Comparison of ENCODE assay signal across 8 cellular contexts in the genomic region with DNA sequence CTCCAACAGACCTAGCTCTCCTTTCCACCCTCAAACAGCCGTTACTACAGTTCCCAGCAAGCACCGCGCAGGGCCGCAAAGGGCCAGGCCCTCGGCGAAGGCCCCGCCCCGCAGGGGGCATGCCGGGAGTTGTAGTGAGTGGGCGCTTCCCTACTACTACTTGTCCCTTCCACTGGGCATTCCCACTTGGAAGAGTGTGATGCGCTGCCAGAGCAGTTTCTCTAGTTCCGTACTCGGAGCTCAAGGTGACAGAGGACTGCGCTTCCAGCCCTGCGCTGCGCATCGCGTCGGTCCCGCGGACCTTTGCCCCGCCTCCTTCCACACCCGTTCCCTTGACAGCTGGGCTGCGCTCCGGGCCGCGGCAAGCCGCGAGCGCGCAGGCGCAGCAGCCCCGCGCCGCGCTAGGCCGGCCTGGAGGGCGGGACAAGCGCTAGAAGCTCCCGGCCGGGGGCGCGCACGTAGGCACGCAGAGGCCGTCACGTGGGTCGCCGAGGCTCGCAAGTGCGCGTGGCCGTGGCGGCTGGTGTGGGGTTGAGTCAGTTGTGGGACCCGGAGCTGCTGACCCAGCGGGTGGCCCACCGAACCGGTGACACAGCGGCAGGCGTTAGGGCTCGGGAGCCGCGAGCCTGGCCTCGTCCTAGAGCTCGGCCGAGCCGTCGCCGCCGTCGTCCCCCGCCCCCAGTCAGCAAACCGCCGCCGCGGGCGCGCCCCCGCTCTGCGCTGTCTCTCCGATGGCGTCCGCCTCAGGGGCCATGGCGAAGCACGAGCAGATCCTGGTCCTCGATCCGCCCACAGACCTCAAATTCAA. TPM values are rescaled to one million over a fixed set of nuclear protein-coding genes. Genes with fewer than 3 reads are reported as not detected.
DNase-seq lines count a peak whose midpoint lies in the region; ATAC-seq, FAIRE-seq and TF ChIP-seq lines count a peak whose summit lies in the region.

A gene with protein sequence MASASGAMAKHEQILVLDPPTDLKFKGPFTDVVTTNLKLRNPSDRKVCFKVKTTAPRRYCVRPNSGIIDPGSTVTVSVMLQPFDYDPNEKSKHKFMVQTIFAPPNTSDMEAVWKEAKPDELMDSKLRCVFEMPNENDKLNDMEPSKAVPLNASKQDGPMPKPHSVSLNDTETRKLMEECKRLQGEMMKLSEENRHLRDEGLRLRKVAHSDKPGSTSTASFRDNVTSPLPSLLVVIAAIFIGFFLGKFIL (plus strand): TSS at position 491 of the 808 bp plus-strand sequence. CDS start 241 bp downstream, at position 732.

- H3K4me3 ChIP-seq in right atrium auricular region (peak within 1 kb of the TSS; percentile 78 to 96), psoas muscle (peak within 1 kb of the TSS; percentile 93), urinary bladder (ENCODE audit: low read depth, low read length) (peak within 1 kb of the TSS; percentile 100)

- H3K4me1 ChIP-seq in right atrium auricular region (peaks cover 0 to 39% of the 10 kb centered on the region in 2 donors), psoas muscle (peaks cover 37% of the 10 kb centered on the region), urinary bladder (ENCODE audit: insufficient read depth) (no peaks in the 10 kb centered on the region)

- H3K36me3 ChIP-seq in right atrium auricular region (no peaks in the 10 kb centered on the region), psoas muscle (ENCODE audit: insufficient read depth in 1 of 2, low read depth in 1 of 2) (no peaks in the 10 kb centered on the region), urinary bladder (ENCODE audit: insufficient read depth) (no peaks in the 10 kb centered on the region)

- FAIRE-seq in GM18507 (lab: Jason Lieb, UNC): peak; percentile 93

- ATAC-seq in HG02973 (IDR thresholded peaks at IDR 0.05; ENCODE audit: unreplicated experiment) (peak; percentile 76), psoas muscle (peak; percentile 93 to 96 (median 94))

- no peaks in the 10 kb centered on the region for H3K9me3 ChIP-seq in right atrium auricular region
- no peaks in the 10 kb centered on the region for H3K9me3 ChIP-seq in psoas muscle

- intact Hi-C loops in T-helper 2 cell treated with Interferon-gamma antibody and Interleukin-4, amounts not matched to agents 100 ng/mL and 5 ng/mL, for 36 hours (cut with micrococcal nuclease): loop anchor here (1.0 to 5.0 kb wide), 8 partner anchors 34 to 1206 kb away; a partner anchor contains a TSS
- intact Hi-C loops in psoas muscle (cut with DNase I): loop anchor here (2.0 to 10.0 kb wide), 3 partner anchors 61 to 109 kb away; no protein-coding TSS in a partner anchor

- H3K27me3 ChIP-seq in right atrium auricular region (no peaks in the 10 kb centered on the region), psoas muscle (ENCODE audit: insufficient read depth in 3 of 3, low read length in 2 of 3) (no peaks in the 10 kb centered on the region)

- DNase-seq in GM18507 (ENCODE audit: extremely low spot score, insufficient read length, low read depth): peak; percentile 90
- peak; percentile 83 to 85 for DNase-seq in NCI-H1930 (lab: John Stamatoyannopoulos, UW)
- peak; percentile 74 to 100 (median 96) for DNase-seq in anterior cingulate cortex (lab: John Stamatoyannopoulos, UW)
- DNase-seq in right atrium auricular region (ENCODE audit: low spot score): peak; percentile 95
- peak; percentile 97 for DNase-seq in psoas muscle

- H3K27ac ChIP-seq in right atrium auricular region: peak within 1 kb of the TSS; percentile 99 to 100
- H3K27ac ChIP-seq in psoas muscle: peak within 1 kb of the TSS; percentile 99
- H3K27ac ChIP-seq in urinary bladder (ENCODE audit: low read depth): peak within 1 kb of the TSS; percentile 100

- WGBS in psoas muscle, 3 donors: 0% methylated on average over 58 to 87 of the region's 87 CpGs
- WGBS in urinary bladder: under 1% methylated on average over 87 of the region's 87 CpGs

- no peak for TF ChIP-seq CTCF in right atrium auricular region (IDR thresholded peaks at IDR 0.05)
- no peak for TF ChIP-seq CTCF in psoas muscle (IDR thresholded peaks at IDR 0.05)

RNA-seq across cellular contexts. Expression of the gene that starts here (rescaled TPM):
- 168 and 179 TPM in 2 replicates for total RNA-seq in T-helper 2 cell treated with Interferon-gamma antibody and Interleukin-4, amounts not matched to agents 100 ng/mL and 5 ng/mL, for 36 hours
- total RNA-seq in right atrium auricular region (100 to 1,000 TPM; 213 to 227 TPM), psoas muscle (100 to 1,000 TPM; 168 to 259 (median 235) TPM), urinary bladder (278 TPM)
- polyA plus RNA-seq in psoas muscle (100 to 1,000 TPM; 173 to 328 (median 225) TPM), urinary bladder (195 TPM)

Comparison
In these comparisons a context has a peak if more than half of its experiments do, and no peak if none do; other contexts are left out.
1. Peak in every context shown above with its lines: DNase-seq, ATAC-seq, H3K4me3 ChIP-seq and H3K27ac ChIP-seq.